In genomic region chr21:37546949-37547614, GRCh38 we compare ENCODE assay signal across 3 cellular contexts.
TF ChIP-seq lines count a peak whose summit lies in the region.

No MANE protein-coding gene starts in this region.

TF ChIP-seq in IMR-90, 13 proteins besides CTCF, POLR2A, EP300 and RAD21:
- TF ChIP-seq USF2 (IDR thresholded peaks at IDR 0.05; ENCODE audit: low read depth, low read length) = no peak
- TF ChIP-seq RCOR1 (IDR thresholded peaks at IDR 0.05; ENCODE audit: insufficient replicate concordance, low read length) = no peak
- TF ChIP-seq BHLHE40 (IDR thresholded peaks at IDR 0.05; ENCODE audit: low read depth, low read length) = no peak

TF ChIP-seq in GM12878, 131 proteins besides CTCF, POLR2A, EP300 and RAD21:
- TF ChIP-seq NKRF (conservative IDR thresholded peaks at IDR 0.05) = no peak
- no peak for TF ChIP-seq TCF12 (IDR thresholded peaks at IDR 0.05; ENCODE audit: low read depth, low read length)
- no peak for TF ChIP-seq MEF2B (IDR thresholded peaks at IDR 0.05; ENCODE audit: partially characterized antibody, poor library complexity, severe bottlenecking)
- no peak for TF ChIP-seq RELA (IDR thresholded peaks at IDR 0.05; ENCODE audit: borderline replicate concordance, partially characterized antibody)
- TF ChIP-seq YBX1 (IDR thresholded peaks at IDR 0.05) = no peak
- no peak for TF ChIP-seq BHLHE40 (IDR thresholded peaks at IDR 0.05; ENCODE audit: borderline replicate concordance in 1 of 2, low read depth in 2 of 2, low read length in 1 of 2)
- TF ChIP-seq BCLAF1 (IDR thresholded peaks at IDR 0.05) = no peak
- TF ChIP-seq SIN3A (IDR thresholded peaks at IDR 0.05; ENCODE audit: low read depth, low read length) = no peak
- TF ChIP-seq NR2C1 (IDR thresholded peaks at IDR 0.05) = no peak
- TF ChIP-seq TCF3 (IDR thresholded peaks at IDR 0.05; ENCODE audit: borderline replicate concordance, insufficient read depth, low read depth, low read length) = no peak
- no peak for TF ChIP-seq STAT1 (conservative IDR thresholded peaks at IDR 0.05)
- TF ChIP-seq PML (IDR thresholded peaks at IDR 0.05; ENCODE audit: low read length) = no peak
- TF ChIP-seq ESRRA (IDR thresholded peaks at IDR 0.05; ENCODE audit: low read length) = no peak
- TF ChIP-seq EZH2 (IDR thresholded peaks at IDR 0.05; ENCODE audit: borderline replicate concordance, control insufficient read depth, low read depth, low read length) = no peak
- TF ChIP-seq SPI1 (IDR thresholded peaks at IDR 0.05; ENCODE audit: borderline replicate concordance, insufficient read depth, low read depth, low read length) = no peak

TF ChIP-seq in HepG2, 621 proteins besides CTCF, POLR2A, EP300 and RAD21:
- TF ChIP-seq MLLT10 (CRISPR knock-in tag; IDR thresholded peaks at IDR 0.05) (no peak), ZNF333 (CRISPR knock-in tag; IDR thresholded peaks at IDR 0.05; ENCODE audit: borderline replicate concordance) (no peak), ZNF773 (CRISPR knock-in tag; IDR thresholded peaks at IDR 0.05; ENCODE audit: borderline replicate concordance) (no peak), ZNF609 (CRISPR knock-in tag; IDR thresholded peaks at IDR 0.05; ENCODE audit: borderline replicate concordance) (no peak), ZNF792 (CRISPR knock-in tag; IDR thresholded peaks at IDR 0.05) (no peak), KLF15 (CRISPR knock-in tag; IDR thresholded peaks at IDR 0.05; ENCODE audit: borderline replicate concordance) (no peak), CEBPB (IDR thresholded peaks at IDR 0.05; ENCODE audit: borderline replicate concordance, low read depth, low read length) (no peak), ZNF816 (CRISPR knock-in tag; IDR thresholded peaks at IDR 0.05; ENCODE audit: borderline replicate concordance) (no peak), ZNF784 (CRISPR knock-in tag; IDR thresholded peaks at IDR 0.05; ENCODE audit: borderline replicate concordance) (no peak), KIAA2018 (CRISPR knock-in tag; IDR thresholded peaks at IDR 0.05; ENCODE audit: borderline replicate concordance) (no peak), ZNF639 (CRISPR knock-in tag; conservative IDR thresholded peaks at IDR 0.05) (no peak), ATRX (CRISPR knock-in tag; IDR thresholded peaks at IDR 0.05; ENCODE audit: borderline replicate concordance) (no peak), PAXIP1 (CRISPR knock-in tag; conservative IDR thresholded peaks at IDR 0.05) (no peak), ETS1 (CRISPR knock-in tag; IDR thresholded peaks at IDR 0.05) (no peak), FIP1L1 (IDR thresholded peaks at IDR 0.05; ENCODE audit: borderline replicate concordance, insufficient read depth, low read depth, low read length) (no peak), DZIP1 (CRISPR knock-in tag; IDR thresholded peaks at IDR 0.05) (no peak), ZNF180 (CRISPR knock-in tag; IDR thresholded peaks at IDR 0.05; ENCODE audit: borderline replicate concordance, low read depth) (no peak), KLF11 (CRISPR knock-in tag; IDR thresholded peaks at IDR 0.05) (no peak), ZNF552 (CRISPR knock-in tag; IDR thresholded peaks at IDR 0.05; ENCODE audit: borderline replicate concordance) (no peak)
